ENCODE assay signal across 2 cellular contexts in genomic region chr9:101796044-101796443, GRCh38.
TF ChIP-seq lines count a peak whose summit lies in the region.

No MANE protein-coding gene starts in this region.

TF ChIP-seq in A549, 52 proteins besides CTCF, POLR2A, EP300 and RAD21 (continued from another document):
- TF ChIP-seq, protein P1, sequence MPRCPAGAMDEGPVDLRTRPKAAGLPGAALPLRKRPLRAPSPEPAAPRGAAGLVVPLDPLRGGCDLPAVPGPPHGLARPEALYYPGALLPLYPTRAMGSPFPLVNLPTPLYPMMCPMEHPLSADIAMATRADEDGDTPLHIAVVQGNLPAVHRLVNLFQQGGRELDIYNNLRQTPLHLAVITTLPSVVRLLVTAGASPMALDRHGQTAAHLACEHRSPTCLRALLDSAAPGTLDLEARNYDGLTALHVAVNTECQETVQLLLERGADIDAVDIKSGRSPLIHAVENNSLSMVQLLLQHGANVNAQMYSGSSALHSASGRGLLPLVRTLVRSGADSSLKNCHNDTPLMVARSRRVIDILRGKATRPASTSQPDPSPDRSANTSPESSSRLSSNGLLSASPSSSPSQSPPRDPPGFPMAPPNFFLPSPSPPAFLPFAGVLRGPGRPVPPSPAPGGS (IDR thresholded peaks at IDR 0.05) = no peak

TF ChIP-seq in K562, 482 proteins besides CTCF, POLR2A, EP300 and RAD21 (continued from another document):
- TF ChIP-seq PRDM10 (IDR thresholded peaks at IDR 0.05; ENCODE audit: partially characterized antibody) (peak; percentile 79), HSF4 (CRISPR knock-in tag; IDR thresholded peaks at IDR 0.05; ENCODE audit: borderline replicate concordance) (no peak)
